Comparison of ENCODE assay signal across 8 cellular contexts in the genomic region with DNA sequence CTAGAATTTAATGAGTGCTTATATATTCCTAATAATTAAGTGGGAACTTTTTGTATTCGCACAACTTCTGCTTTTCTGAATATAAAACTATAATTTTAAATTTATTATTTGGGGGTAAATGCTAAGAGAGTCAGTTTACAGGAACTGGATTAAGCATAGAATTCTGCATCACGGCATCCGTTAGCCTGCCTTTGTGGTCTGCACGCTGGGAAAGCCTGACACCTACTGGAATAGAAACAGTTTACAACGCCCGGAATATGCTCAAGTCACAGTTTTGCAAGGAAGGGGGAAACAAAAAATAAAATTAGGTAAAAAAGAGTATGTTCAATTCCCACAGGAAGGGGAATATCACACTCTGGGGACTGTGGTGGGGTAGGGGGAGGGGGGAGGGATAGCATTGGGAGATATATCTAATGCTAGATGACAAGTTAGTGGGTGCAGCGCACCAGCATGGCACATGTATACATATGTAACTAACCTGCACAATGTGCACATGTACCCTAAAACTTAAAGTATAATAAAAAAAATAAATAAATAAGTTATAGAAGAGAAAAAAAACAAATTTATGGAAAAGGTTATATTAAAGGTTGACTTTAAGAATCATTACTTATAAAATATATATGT. TPM values are rescaled to one million over a fixed set of nuclear protein-coding genes. Genes with fewer than 3 reads are reported as not detected.
DNase-seq lines count a peak whose midpoint lies in the region; ATAC-seq and TF ChIP-seq lines count a peak whose summit lies in the region.
"Not testable (repeated sequence)": the region's sequence is repeated elsewhere in the genome, so short reads cannot be mapped to it uniquely, and the experiment has no call there.

No MANE protein-coding gene starts in this region.

- not testable (repeated sequence) for H3K27ac Mint-ChIP-seq in Calu3 (ENCODE audit: unreplicated experiment)

- intact Hi-C loops in Calu3 (cut with micrococcal nuclease; ENCODE audit: unreplicated experiment): loop anchor here (2.0 to 5.0 kb wide), 3 partner anchors 245 to 419 kb away; no protein-coding TSS in a partner anchor

- CTCF ChIA-PET in Calu3 (lab: Charles Lee): not testable (repeated sequence)

- not testable (repeated sequence) for H3K36me3 ChIP-seq in kidney epithelial cell (ENCODE audit: control insufficient read depth, insufficient read depth, low read length)

- H3K36me3 Mint-ChIP-seq in Calu3 (ENCODE audit: insufficient read depth, unreplicated experiment): not testable (repeated sequence)

- H3K4me3 Mint-ChIP-seq in Calu3 (ENCODE audit: low read depth, unreplicated experiment): not testable (repeated sequence)

- H3K9me3 Mint-ChIP-seq in Calu3 (ENCODE audit: low read depth, unreplicated experiment): not testable (repeated sequence)

- not testable (repeated sequence) for H3K27me3 Mint-ChIP-seq in Calu3 (ENCODE audit: unreplicated experiment)

- H3K4me3 ChIP-seq in choroid plexus epithelial cell (ENCODE audit: low read depth, low read length); kidney epithelial cell (ENCODE audit: low read depth, low read length): not testable (repeated sequence)

- H3K27me3 ChIP-seq in kidney epithelial cell (ENCODE audit: control insufficient read depth, insufficient read depth, low read length): not testable (repeated sequence)

- ATAC-seq in GM21390 (IDR thresholded peaks at IDR 0.05; ENCODE audit: unreplicated experiment): peak; percentile 76
- ATAC-seq in HG03558 (IDR thresholded peaks at IDR 0.05; ENCODE audit: extremely low read depth, unreplicated experiment): peak; percentile 71

- DNase-seq in Calu3 (peak; percentile 42), NCI-H69 (lab: John Stamatoyannopoulos, UW) (peak; percentile 87), choroid plexus epithelial cell (ENCODE audit: low read depth) (peak; percentile 81), kidney epithelial cell (ENCODE audit: low read depth) (peak; percentile 5)
- peak; percentile 63 for DNase-seq in activated CD4-positive, alpha-beta T cell treated with anti-CD3 and anti-CD28 coated beads for 48 hours
- peak; percentile 51 to 57 for DNase-seq in stimulated activated CD4-positive, alpha-beta T cell treated with anti-CD3 and anti-CD28 coated beads, Interleukin-2, amount 100 ng/mL, for 24 hours

- not testable (repeated sequence) for BruUV-seq in Calu3 (replicated peaks; lab: Mats Ljungman, UMichigan)

- TF ChIP-seq CTCF in Calu3 (IDR thresholded peaks at IDR 0.05; ENCODE audit: unreplicated experiment): peak; percentile 26
- peak; percentile 88 for TF ChIP-seq CTCF in choroid plexus epithelial cell (conservative IDR thresholded peaks at IDR 0.05; ENCODE audit: low read depth, low read length)
- peak; percentile 74 for TF ChIP-seq CTCF in kidney epithelial cell (IDR thresholded peaks at IDR 0.05; ENCODE audit: insufficient read depth, low read length, poor library complexity, severe bottlenecking)

- not testable (repeated sequence) for H3K4me1 Mint-ChIP-seq in Calu3 (ENCODE audit: low read depth, unreplicated experiment)

RNA-seq across cellular contexts. Expression of gene MMRN1, which starts 7.3 kb away (rescaled TPM):
- total RNA-seq in Calu3 (2022) (not detected in 2 replicates), kidney epithelial cell (not detected in 2 replicates)

Comparison
In these comparisons a context has a peak if more than half of its experiments do, and no peak if none do; other contexts are left out.
1. DNase-seq: peak in every context shown above with its lines; median percentile 87 in NCI-H69; 81 in choroid plexus epithelial cell; 63 in activated CD4-positive, alpha-beta T cell treated with anti-CD3 and anti-CD28 coated beads for 48 hours; 54 in stimulated activated CD4-positive, alpha-beta T cell treated with anti-CD3 and anti-CD28 coated beads, Interleukin-2, amount 100 ng/mL, for 24 hours; 42 in Calu3; 5 in kidney epithelial cell.
2. CTCF ChIP-seq: peak in every context shown above with its lines; median percentile 88 in choroid plexus epithelial cell; 74 in kidney epithelial cell; 26 in Calu3.